In the genomic region with DNA sequence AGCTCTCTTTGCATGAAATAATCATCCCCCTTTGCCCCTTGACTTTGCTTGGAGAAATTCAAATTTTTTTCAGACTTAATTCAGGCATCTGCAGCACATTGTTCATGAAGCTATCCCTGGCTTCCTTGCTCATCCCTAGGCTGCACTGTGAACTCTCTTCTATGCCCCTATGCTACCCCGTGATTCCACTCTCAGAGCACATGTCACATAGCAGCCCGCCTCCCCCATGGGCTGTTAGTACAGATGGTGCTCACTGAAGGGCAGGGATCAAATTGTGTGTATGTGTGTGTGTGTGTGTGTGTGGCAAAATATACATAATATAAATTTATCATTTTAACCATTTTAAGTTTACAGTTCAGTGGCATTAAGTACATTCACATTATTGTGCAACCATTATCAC, we compare ENCODE assay signal across 1 cellular context.
TF ChIP-seq lines count a peak whose summit lies in the region.

No MANE protein-coding gene starts in this region.

TF ChIP-seq in GM23338, 12 proteins besides CTCF, POLR2A, EP300 and RAD21 (continued from another document):
- TF ChIP-seq, protein P1, sequence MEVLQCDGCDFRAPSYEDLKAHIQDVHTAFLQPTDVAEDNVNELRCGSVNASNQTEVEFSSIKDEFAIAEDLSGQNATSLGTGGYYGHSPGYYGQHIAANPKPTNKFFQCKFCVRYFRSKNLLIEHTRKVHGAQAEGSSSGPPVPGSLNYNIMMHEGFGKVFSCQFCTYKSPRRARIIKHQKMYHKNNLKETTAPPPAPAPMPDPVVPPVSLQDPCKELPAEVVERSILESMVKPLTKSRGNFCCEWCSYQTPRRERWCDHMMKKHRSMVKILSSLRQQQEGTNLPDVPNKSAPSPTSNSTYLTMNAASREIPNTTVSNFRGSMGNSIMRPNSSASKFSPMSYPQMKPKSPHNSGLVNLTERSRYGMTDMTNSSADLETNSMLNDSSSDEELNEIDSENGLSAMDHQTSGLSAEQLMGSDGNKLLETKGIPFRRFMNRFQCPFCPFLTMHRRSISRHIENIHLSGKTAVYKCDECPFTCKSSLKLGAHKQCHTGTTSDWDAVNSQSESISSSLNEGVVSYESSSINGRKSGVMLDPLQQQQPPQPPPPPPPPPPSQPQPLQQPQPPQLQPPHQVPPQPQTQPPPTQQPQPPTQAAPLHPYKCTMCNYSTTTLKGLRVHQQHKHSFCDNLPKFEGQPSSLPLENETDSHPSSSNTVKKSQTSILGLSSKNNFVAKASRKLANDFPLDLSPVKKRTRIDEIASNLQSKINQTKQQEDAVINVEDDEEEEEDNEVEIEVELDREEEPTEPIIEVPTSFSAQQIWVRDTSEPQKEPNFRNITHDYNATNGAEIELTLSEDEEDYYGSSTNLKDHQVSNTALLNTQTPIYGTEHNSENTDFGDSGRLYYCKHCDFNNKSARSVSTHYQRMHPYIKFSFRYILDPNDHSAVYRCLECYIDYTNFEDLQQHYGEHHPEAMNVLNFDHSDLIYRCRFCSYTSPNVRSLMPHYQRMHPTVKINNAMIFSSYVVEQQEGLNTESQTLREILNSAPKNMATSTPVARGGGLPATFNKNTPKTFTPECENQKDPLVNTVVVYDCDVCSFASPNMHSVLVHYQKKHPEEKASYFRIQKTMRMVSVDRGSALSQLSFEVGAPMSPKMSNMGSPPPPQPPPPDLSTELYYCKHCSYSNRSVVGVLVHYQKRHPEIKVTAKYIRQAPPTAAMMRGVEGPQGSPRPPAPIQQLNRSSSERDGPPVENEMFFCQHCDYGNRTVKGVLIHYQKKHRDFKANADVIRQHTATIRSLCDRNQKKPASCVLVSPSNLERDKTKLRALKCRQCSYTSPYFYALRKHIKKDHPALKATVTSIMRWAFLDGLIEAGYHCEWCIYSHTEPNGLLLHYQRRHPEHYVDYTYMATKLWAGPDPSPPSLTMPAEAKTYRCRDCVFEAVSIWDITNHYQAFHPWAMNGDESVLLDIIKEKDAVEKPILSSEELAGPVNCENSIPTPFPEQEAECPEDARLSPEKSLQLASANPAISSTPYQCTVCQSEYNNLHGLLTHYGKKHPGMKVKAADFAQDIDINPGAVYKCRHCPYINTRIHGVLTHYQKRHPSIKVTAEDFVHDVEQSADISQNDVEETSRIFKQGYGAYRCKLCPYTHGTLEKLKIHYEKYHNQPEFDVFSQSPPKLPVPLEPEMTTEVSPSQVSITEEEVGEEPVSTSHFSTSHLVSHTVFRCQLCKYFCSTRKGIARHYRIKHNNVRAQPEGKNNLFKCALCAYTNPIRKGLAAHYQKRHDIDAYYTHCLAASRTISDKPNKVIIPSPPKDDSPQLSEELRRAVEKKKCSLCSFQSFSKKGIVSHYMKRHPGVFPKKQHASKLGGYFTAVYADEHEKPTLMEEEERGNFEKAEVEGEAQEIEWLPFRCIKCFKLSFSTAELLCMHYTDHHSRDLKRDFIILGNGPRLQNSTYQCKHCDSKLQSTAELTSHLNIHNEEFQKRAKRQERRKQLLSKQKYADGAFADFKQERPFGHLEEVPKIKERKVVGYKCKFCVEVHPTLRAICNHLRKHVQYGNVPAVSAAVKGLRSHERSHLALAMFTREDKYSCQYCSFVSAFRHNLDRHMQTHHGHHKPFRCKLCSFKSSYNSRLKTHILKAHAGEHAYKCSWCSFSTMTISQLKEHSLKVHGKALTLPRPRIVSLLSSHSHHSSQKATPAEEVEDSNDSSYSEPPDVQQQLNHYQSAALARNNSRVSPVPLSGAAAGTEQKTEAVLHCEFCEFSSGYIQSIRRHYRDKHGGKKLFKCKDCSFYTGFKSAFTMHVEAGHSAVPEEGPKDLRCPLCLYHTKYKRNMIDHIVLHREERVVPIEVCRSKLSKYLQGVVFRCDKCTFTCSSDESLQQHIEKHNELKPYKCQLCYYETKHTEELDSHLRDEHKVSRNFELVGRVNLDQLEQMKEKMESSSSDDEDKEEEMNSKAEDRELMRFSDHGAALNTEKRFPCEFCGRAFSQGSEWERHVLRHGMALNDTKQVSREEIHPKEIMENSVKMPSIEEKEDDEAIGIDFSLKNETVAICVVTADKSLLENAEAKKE (CRISPR knock-in tag; IDR thresholded peaks at IDR 0.05): no peak
- no peak for TF ChIP-seq NANOG (IDR thresholded peaks at IDR 0.05; ENCODE audit: borderline replicate concordance)
- TF ChIP-seq EZH2 (IDR thresholded peaks at IDR 0.05; ENCODE audit: low read depth, unreplicated experiment): no peak
- no peak for TF ChIP-seq ZNF114 (CRISPR knock-in tag; IDR thresholded peaks at IDR 0.05)
- TF ChIP-seq JUNB (IDR thresholded peaks at IDR 0.05; ENCODE audit: unreplicated experiment): no peak
- TF ChIP-seq ZNF331 (CRISPR knock-in tag; IDR thresholded peaks at IDR 0.05; ENCODE audit: low read depth): no peak
- TF ChIP-seq POLR2AphosphoS5 (IDR thresholded peaks at IDR 0.05; ENCODE audit: low read depth): no peak
- TF ChIP-seq STAT1 (IDR thresholded peaks at IDR 0.05; ENCODE audit: unreplicated experiment): no peak
